In genomic region chr3:143090486-143090885, GRCh38 we compare ENCODE assay signal across 16 cellular contexts. TPM values are rescaled to one million over a fixed set of nuclear protein-coding genes. Genes with fewer than 3 reads are reported as not detected.
DNase-seq lines count a peak whose midpoint lies in the region; ATAC-seq and TF ChIP-seq lines count a peak whose summit lies in the region.
"Had no signal": no experiment of that assay in that cellular context is flagged by ENCODE, and none has a peak within 500 bp of the region (broad histone marks: within the 10 kb centered on the region; RNA-seq: fewer than 3 reads in every experiment).

No MANE protein-coding gene starts in this region.

- no peak for TF ChIP-seq POLR2A in esophagus squamous epithelium (IDR thresholded peaks at IDR 0.05)

- DNase-seq in stimulated activated naive CD8-positive, alpha-beta T cell treated with anti-CD3 and anti-CD28 coated beads, Interleukin-15, amount 100 ng/mL, for 72 hours = no peak
- no peak for DNase-seq in stimulated activated naive CD8-positive, alpha-beta T cell treated with anti-CD3 and anti-CD28 coated beads, Interleukin-15, Interleukin-2, amounts not matched to agents 100 U/mL and 50 U/mL, for 24 hours
- peak; percentile 41 to 89 for DNase-seq in NCI-H524 (lab: John Stamatoyannopoulos, UW)
- peak; percentile 64 for DNase-seq in islet precursor cell
- DNase-seq in upper lobe of right lung = no peak
- no peak for DNase-seq in esophagus squamous epithelium (lab: John Stamatoyannopoulos, UW)
- no peak for DNase-seq in stimulated activated naive CD4-positive, alpha-beta T cell treated with Interleukin-2 at 50 U/mL for 16 hours (lab: John Stamatoyannopoulos, UW)
- DNase-seq: activated CD8-positive, alpha-beta memory T cell treated with anti-CD3 and anti-CD28 coated beads, Interleukin-2, amount 50 U/mL, for 48 hours; activated naive CD4-positive, alpha-beta T cell treated with anti-CD3 and anti-CD28 coated beads for 36 hours; Karpas-422; mammary epithelial cell; PC-9 had no signal

- H3K4me1 ChIP-seq in upper lobe of right lung (no peaks in the 10 kb centered on the region), esophagus squamous epithelium (no peaks in the 10 kb centered on the region)

- H3K27ac ChIP-seq in upper lobe of right lung = no peak overlapping the region
- H3K27ac ChIP-seq in esophagus squamous epithelium = no peak overlapping the region
- H3K27ac ChIP-seq: neutrophil, PC-9 had no signal

- no peaks in the 10 kb centered on the region for H3K36me3 ChIP-seq in upper lobe of right lung
- H3K36me3 ChIP-seq in esophagus squamous epithelium = no peaks in the 10 kb centered on the region
- H3K36me3 ChIP-seq: neutrophil had no signal

- H3K4me3 ChIP-seq in upper lobe of right lung (no peak overlapping the region), esophagus squamous epithelium (no peak overlapping the region)
- H3K4me3 ChIP-seq: PC-9, smooth muscle cell had no signal

- no peak for TF ChIP-seq CTCF in upper lobe of right lung (IDR thresholded peaks at IDR 0.05)
- no peak for TF ChIP-seq CTCF in esophagus squamous epithelium (IDR thresholded peaks at IDR 0.05)

- WGBS in esophagus squamous epithelium, 2 donors = 16 to 59% methylated on average over 4 to 5 of the region's 5 CpGs

- no peak for ATAC-seq in stimulated activated naive CD8-positive, alpha-beta T cell treated with anti-CD3 and anti-CD28 coated beads, Interleukin-15, amount 100 ng/mL, for 72 hours
- ATAC-seq in stimulated activated naive CD8-positive, alpha-beta T cell treated with anti-CD3 and anti-CD28 coated beads, Interleukin-15, Interleukin-2, amounts not matched to agents 100 U/mL and 50 U/mL, for 24 hours = no peak
- ATAC-seq in upper lobe of right lung (peak; percentile 66), HG02763 (IDR thresholded peaks at IDR 0.05; ENCODE audit: unreplicated experiment) (no peak)
- ATAC-seq: HCT116 had no signal

- H3K9me3 Mint-ChIP-seq in stimulated activated naive CD8-positive, alpha-beta T cell treated with anti-CD3 and anti-CD28 coated beads, Interleukin-15, amount 100 ng/mL, for 72 hours = no peaks in the 10 kb centered on the region
- H3K9me3 Mint-ChIP-seq: activated naive CD4-positive, alpha-beta T cell treated with anti-CD3 and anti-CD28 coated beads for 36 hours had no signal

- H3K9me3 ChIP-seq in upper lobe of right lung (no peaks in the 10 kb centered on the region), esophagus squamous epithelium (no peaks in the 10 kb centered on the region)
- H3K9me3 ChIP-seq: neutrophil had no signal

- no peak overlapping the region for H3K4me3 Mint-ChIP-seq in stimulated activated naive CD8-positive, alpha-beta T cell treated with anti-CD3 and anti-CD28 coated beads, Interleukin-15, amount 100 ng/mL, for 72 hours
- H3K4me3 Mint-ChIP-seq: activated naive CD4-positive, alpha-beta T cell treated with anti-CD3 and anti-CD28 coated beads for 36 hours had no signal

- intact Hi-C loops in upper lobe of right lung (cut with DNase I) (no loop called here), esophagus squamous epithelium (cut with DNase I) (no loop called here)

- H3K27me3 ChIP-seq in upper lobe of right lung (no peaks in the 10 kb centered on the region), esophagus squamous epithelium (no peaks in the 10 kb centered on the region)
- H3K27me3 ChIP-seq: neutrophil had no signal

- peak overlapping the region; percentile 53 to 64 for H3K27ac Mint-ChIP-seq in stimulated activated naive CD8-positive, alpha-beta T cell treated with anti-CD3 and anti-CD28 coated beads, Interleukin-15, amount 100 ng/mL, for 72 hours
- H3K27ac Mint-ChIP-seq: activated naive CD4-positive, alpha-beta T cell treated with anti-CD3 and anti-CD28 coated beads for 36 hours had no signal

- H3K4me1 Mint-ChIP-seq in stimulated activated naive CD8-positive, alpha-beta T cell treated with anti-CD3 and anti-CD28 coated beads, Interleukin-15, amount 100 ng/mL, for 72 hours = no peaks in the 10 kb centered on the region

- H3K27me3 Mint-ChIP-seq in stimulated activated naive CD8-positive, alpha-beta T cell treated with anti-CD3 and anti-CD28 coated beads, Interleukin-15, amount 100 ng/mL, for 72 hours = no peaks in the 10 kb centered on the region

RNA-seq across cellular contexts. Expression of gene CHST2, which starts 29.1 kb away (rescaled TPM):
- total RNA-seq in upper lobe of right lung (8.2 TPM), esophagus squamous epithelium (1 to 10 TPM in 3 of 4 donors, under 1 TPM in 1; 0.76 to 3.1 (median 1.6) TPM)

Comparison
In these comparisons a context has a peak if more than half of its experiments do, and no peak if none do; other contexts are left out.
1. DNase-seq: peak in NCI-H524 (2 of 2) and islet precursor cell (single experiment); none in stimulated activated naive CD8-positive, alpha-beta T cell treated with anti-CD3 and anti-CD28 coated beads, Interleukin-15, amount 100 ng/mL, for 72 hours (0 of 2), stimulated activated naive CD8-positive, alpha-beta T cell treated with anti-CD3 and anti-CD28 coated beads, Interleukin-15, Interleukin-2, amounts not matched to agents 100 U/mL and 50 U/mL, for 24 hours (single experiment), upper lobe of right lung (single experiment), esophagus squamous epithelium (single experiment) and stimulated activated naive CD4-positive, alpha-beta T cell treated with Interleukin-2 at 50 U/mL for 16 hours (single experiment).